8 cellular contexts compared by ENCODE assay signal in the genomic region with DNA sequence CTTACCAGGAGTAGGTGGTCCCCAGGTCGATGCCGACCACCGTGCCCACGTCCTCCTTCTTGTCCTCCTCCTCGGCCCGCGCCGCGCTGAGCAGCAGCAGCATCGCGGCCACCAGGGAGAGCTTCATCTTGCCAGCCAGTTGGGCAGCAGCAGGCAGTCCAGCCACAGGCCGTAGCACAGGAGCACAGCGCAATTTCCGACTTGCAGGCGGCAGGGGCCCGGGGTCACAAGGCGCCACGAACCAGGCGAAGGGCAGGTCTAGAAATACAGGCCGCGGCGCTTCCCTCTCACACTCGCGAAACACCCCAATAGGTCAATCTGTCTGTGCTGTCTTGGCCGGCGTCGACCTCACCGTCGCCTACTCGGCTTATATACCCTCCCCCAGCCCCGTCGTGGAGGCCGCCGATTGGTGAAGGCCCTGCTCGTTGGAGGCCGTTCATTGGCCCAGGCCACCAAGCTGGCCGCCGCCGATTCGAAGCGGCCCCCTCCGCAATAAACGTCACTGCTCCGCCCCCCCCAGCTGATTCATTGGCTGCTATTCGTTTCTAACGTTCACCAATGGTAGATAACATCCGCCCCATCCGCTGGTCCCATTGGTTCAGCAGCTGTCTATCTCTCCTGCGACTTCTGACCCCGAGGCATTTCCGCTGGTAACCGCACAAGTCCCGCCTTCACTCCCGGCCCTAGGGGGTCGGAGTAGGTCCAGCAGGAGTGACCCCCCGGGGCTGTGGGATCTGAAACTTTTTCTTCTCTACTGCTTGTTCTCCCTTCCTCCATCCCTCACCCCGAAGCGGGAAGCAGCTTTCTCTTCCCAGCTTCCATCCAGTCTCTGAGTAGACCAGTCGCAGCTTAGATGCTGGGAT. TPM values are rescaled to one million over a fixed set of nuclear protein-coding genes. Genes with fewer than 3 reads are reported as not detected.
DNase-seq lines count a peak whose midpoint lies in the region; ATAC-seq, FAIRE-seq and TF ChIP-seq lines count a peak whose summit lies in the region.

TSS of gene HSPA5 (minus strand) at position 344 of the 863 bp plus-strand sequence. CDS start at position 127, 217 bp downstream.

- DNase-seq in Caco-2 (peak; percentile 99 to 100), HTR-8/SVneo (ENCODE audit: insufficient read length, low spot score) (peak; percentile 94), NOMO-1 treated with dmso at 0.1 percent for 144 hours (lab: John Stamatoyannopoulos, UW; ENCODE audit: unreplicated experiment) (peak; percentile 96), H1 (ENCODE audit: low read depth in 1 of 2, low spot score in 2 of 2) (peak; percentile 99), memory B cell (ENCODE audit: low spot score in 2 of 2) (peak; percentile 96 to 98)
- peak; percentile 98 to 99 (median 99) for DNase-seq in activated CD8-positive, alpha-beta memory T cell treated with anti-CD3 and anti-CD28 coated beads for 48 hours (ENCODE audit: low read depth in 2 of 3, low spot score in 2 of 3)
- DNase-seq in stimulated activated CD8-positive, alpha-beta memory T cell treated with anti-CD3 and anti-CD28 coated beads, Interleukin-12 subunit alpha, Interleukin-12 subunit beta, amount 100 ng/mL, for 24 hours (ENCODE audit: extremely low read depth), result peak; percentile 97

- TSS peak; percentile 57 for BruUV-seq in Caco-2 (replicated peaks; lab: Mats Ljungman, UMichigan)

- POLR2A ChIA-PET in Caco-2 (lab: Charles Lee) (interaction anchor here (0.6 to 1.7 kb wide), 30 partner anchors 9 to 537 kb away, joined by 3 to 22 read pairs (median 4); partner anchors contain the start of genes GAPVD1, GOLGA1, RABEPK and SCAI), H1 (lab: Charles Lee; ENCODE audit: partially characterized antibody) (interaction anchor here (0.6 to 3.8 kb wide), 42 partner anchors 10 to 401 kb away, joined by 3 to 24 read pairs (median 6); partner anchors contain the start of genes ARPC5L, GAPVD1, RABEPK and RPL35)

- 1% methylated on average over 55 of the region's 59 CpGs; no CpG with 5 or more reads in 1 of the 2 experiments for WGBS in H1 (ENCODE audit: extremely low coverage in 1 of 2, insufficient coverage in 1 of 2, insufficient read length in 1 of 2, insufficient replicate concordance in 2 of 2, low coverage in 1 of 2, low lambda C conversion rate in 2 of 2, missing lambda C conversion rate in 1 of 2), 2 experiments

- TF ChIP-seq RAD21 in H1 (IDR thresholded peaks at IDR 0.05 in 1 of 2, conservative IDR thresholded peaks at IDR 0.05 in 1 of 2; ENCODE audit: low read depth in 2 of 2, low read length in 2 of 2), result peak in 1 of 2 experiments; percentile 2; a peak in 1 of 4 replicates

- peak within 1 kb of the TSS; percentile 42 for H3K18ac ChIP-seq in H1 (ENCODE audit: extremely low read depth, low read length)

- H3K4me3 Mint-ChIP-seq in Caco-2 (ENCODE audit: unreplicated experiment), result peak within 1 kb of the TSS; percentile 93
- H3K4me3 Mint-ChIP-seq in memory B cell, result peak within 1 kb of the TSS; percentile 99

- H3K14ac ChIP-seq in H1 (ENCODE audit: insufficient read length), result peak within 1 kb of the TSS; percentile 98

- H2BK20ac ChIP-seq in H1 (ENCODE audit: low read length), result no peak within 1 kb of the TSS

- H3K4me3 ChIP-seq in Caco-2 (ENCODE audit: low read depth, low read length) (peak within 1 kb of the TSS; percentile 95), H1 (ENCODE audit: extremely low read depth in 1 of 4, insufficient read depth in 2 of 4, low read depth in 3 of 4, low read length in 4 of 4) (peak within 1 kb of the TSS; percentile 75 to 100 (median 93))

- peaks cover 7 to 33% of the 10 kb centered on the region in 2 experiments for H3K79me2 ChIP-seq in H1 (ENCODE audit: control insufficient read depth in 1 of 2, insufficient read depth in 2 of 2, low read length in 2 of 2)

- H3K56ac ChIP-seq in H1 (replicated peaks; ENCODE audit: insufficient read length, low read depth, low read length), result peak within 1 kb of the TSS; percentile 99

- H3K36me3 Mint-ChIP-seq in Caco-2 (ENCODE audit: insufficient read depth, unreplicated experiment) (peaks cover 63% of the 10 kb centered on the region), memory B cell (peaks cover 15% of the 10 kb centered on the region)

- H3K23me2 ChIP-seq in H1 (ENCODE audit: low read depth, low read length), result peaks cover 9% of the 10 kb centered on the region; the same call in 1 of the 2 replicates

- H3K4ac ChIP-seq in H1 (replicated peaks; ENCODE audit: insufficient read length, low read depth, low read length), result peak within 1 kb of the TSS; percentile 100

- peak; percentile 88 for ATAC-seq in GM21367 (IDR thresholded peaks at IDR 0.05; ENCODE audit: unreplicated experiment)
- ATAC-seq in memory B cell (ENCODE audit: low read depth), result peak; percentile 87

- peak within 1 kb of the TSS; percentile 86 to 89 for H3K4me2 ChIP-seq in H1 (ENCODE audit: insufficient read depth in 1 of 2, low read depth in 2 of 2, low read length in 2 of 2)

- peak within 1 kb of the TSS; percentile 82 for H2BK12ac ChIP-seq in H1 (ENCODE audit: low read depth, low read length)

- H3K9ac ChIP-seq in H1 (replicated peaks in 1 of 4; ENCODE audit: extremely low read depth in 1 of 4, low read depth in 3 of 4, low read length in 3 of 4), result peak within 1 kb of the TSS; percentile 96 to 99 (median 97)

- H4K20me1 ChIP-seq in H1 (replicated peaks in 1 of 2; ENCODE audit: control insufficient read depth in 1 of 2, insufficient read depth in 2 of 2, low read length in 2 of 2), result peaks cover 0 to 17% of the 10 kb centered on the region in 2 experiments

- peak within 1 kb of the TSS; percentile 99 for H4K8ac ChIP-seq in H1 (ENCODE audit: extremely low read depth, insufficient read depth, low read length)

- H2BK15ac ChIP-seq in H1 (ENCODE audit: low read length), result no peak within 1 kb of the TSS

- H3K27me3 Mint-ChIP-seq in Caco-2 (ENCODE audit: insufficient read depth, unreplicated experiment) (no peaks in the 10 kb centered on the region), memory B cell (no peaks in the 10 kb centered on the region)

- CTCF ChIA-PET in Caco-2 (lab: Charles Lee) (interaction anchor here (0.5 to 2.2 kb wide), 8 partner anchors 15 to 388 kb away, joined by 3 to 10 read pairs (median 4); partner anchors contain the start of genes GAPVD1, RABEPK and WDR38), H1 (lab: Charles Lee; ENCODE audit: partially characterized antibody) (interaction anchor here (1.2 to 2.0 kb wide), 3 partner anchors 15 to 134 kb away, joined by 5 to 8 read pairs (median 6); no protein-coding TSS in a partner anchor)

- H2AFZ ChIP-seq in H1 (ENCODE audit: low read length), result peak within 1 kb of the TSS; percentile 60

- TF ChIP-seq POLR2A in H1 (IDR thresholded peaks at IDR 0.05; ENCODE audit: control extremely low read depth in 1 of 2, low read depth in 2 of 2, low read length in 2 of 2), result peak; percentile 99

- H3K9me3 ChIP-seq in Caco-2 (no peaks in the 10 kb centered on the region), H1 (ENCODE audit: insufficient read depth in 2 of 2, low read depth in 1 of 2, low read length in 1 of 2) (no peaks in the 10 kb centered on the region)

- TF ChIP-seq EP300 in H1 (IDR thresholded peaks at IDR 0.05; ENCODE audit: borderline replicate concordance in 1 of 2, low read depth in 2 of 2, low read length in 2 of 2), result no peak

- H3K4me1 Mint-ChIP-seq in Caco-2 (ENCODE audit: low read depth, unreplicated experiment), result peaks cover 28% of the 10 kb centered on the region
- H3K4me1 Mint-ChIP-seq in memory B cell, result peaks cover 24% of the 10 kb centered on the region

- peak within 1 kb of the TSS; percentile 99 for H4K91ac ChIP-seq in H1 (replicated peaks; ENCODE audit: insufficient read length, low read length)

- peak within 1 kb of the TSS; percentile 90 for H3K27ac Mint-ChIP-seq in Caco-2 (ENCODE audit: unreplicated experiment)
- H3K27ac Mint-ChIP-seq in memory B cell, result peak within 1 kb of the TSS; percentile 99

- peak within 1 kb of the TSS; percentile 96 for H2BK120ac ChIP-seq in H1 (replicated peaks; ENCODE audit: low read depth, low read length)

- H3K9me3 Mint-ChIP-seq in Caco-2 (ENCODE audit: unreplicated experiment), result no peaks in the 10 kb centered on the region
- H3K9me3 Mint-ChIP-seq in memory B cell, result no peaks in the 10 kb centered on the region

- intact Hi-C loops in Caco-2 (cut with micrococcal nuclease; ENCODE audit: unreplicated experiment), result loop anchor here (1.0 to 10.0 kb wide), 4 partner anchors 20 to 376 kb away; partner anchors contain the start of genes ARPC5L, GAPVD1, RABEPK and RPL35

- 0 out of 2 replicates have a peak, but pooled peaks cover 3% of the 10 kb centered on the region for H3K79me1 ChIP-seq in H1 (ENCODE audit: low read depth, low read length)

- H2AK5ac ChIP-seq in H1 (ENCODE audit: low read depth, low read length), result peak within 1 kb of the TSS; percentile 94; the same call in 1 of the 2 replicates

- H4K5ac ChIP-seq in H1 (ENCODE audit: insufficient read length, low read depth, low read length), result peak within 1 kb of the TSS; percentile 98

- H3K27me3 ChIP-seq in Caco-2 (replicated peaks; ENCODE audit: control insufficient read depth, insufficient read depth, low read length) (no peaks in the 10 kb centered on the region), H1 (replicated peaks in 1 of 4; ENCODE audit: control insufficient read depth in 3 of 4, extremely low read depth in 1 of 4, insufficient read depth in 3 of 4, low read length in 3 of 4) (peaks cover 0 to 2% (median 0%) of the 10 kb centered on the region in 4 experiments; a peak in 1 of 7 replicates)

- TF ChIP-seq CTCF in Caco-2 (IDR thresholded peaks at IDR 0.05; ENCODE audit: insufficient read depth in 1 of 2, low read depth in 1 of 2, low read length in 1 of 2, severe bottlenecking in 1 of 2, unreplicated experiment in 1 of 2), result no peak
- peak in 2 of 3 experiments; percentile 7 to 11; a peak in 2 of 4 replicates for TF ChIP-seq CTCF in H1 (IDR thresholded peaks at IDR 0.05; ENCODE audit: control extremely low read depth in 1 of 3, insufficient read depth in 1 of 3, low read depth in 1 of 3, low read length in 3 of 3)

- peak within 1 kb of the TSS; percentile 91 for H3K27ac ChIP-seq in H1 (ENCODE audit: low read depth, low read length)

- H3K4me1 ChIP-seq in Caco-2, result peaks cover 25% of the 10 kb centered on the region
- H3K4me1 ChIP-seq in H1 (replicated peaks in 1 of 4; ENCODE audit: control insufficient read depth in 3 of 4, insufficient read depth in 4 of 4, low read length in 3 of 4), result peaks cover 0 to 6% (median under 1%) of the 10 kb centered on the region in 4 experiments; a peak in 1 of 7 replicates

- peak within 1 kb of the TSS; percentile 96 for H2BK5ac ChIP-seq in H1 (ENCODE audit: low read depth, low read length)

- H3K23ac ChIP-seq in H1 (ENCODE audit: insufficient read length), result no peak within 1 kb of the TSS

- no peak for FAIRE-seq in HTR-8/SVneo (lab: Jason Lieb, UNC)
- no peak for FAIRE-seq in H1 (lab: Jason Lieb, UNC)

- no peaks in the 10 kb centered on the region; the same call in 1 of the 2 replicates for H3K36me3 ChIP-seq in Caco-2 (ENCODE audit: control insufficient read depth, insufficient read depth, low read length)
- H3K36me3 ChIP-seq in H1 (ENCODE audit: control insufficient read depth in 2 of 4, insufficient read depth in 4 of 4, low read length in 3 of 4), result peaks cover 22 to 40% (median 30%) of the 10 kb centered on the region in 4 experiments

RNA-seq across cellular contexts. Expression of gene HSPA5, which starts in this region (rescaled TPM):
- total RNA-seq in Caco-2 (2022), result 287 and 288 TPM in 2 replicates
- total RNA-seq in H1 (2021; fragmentation: NEBNext Ultra II Directional; extraction: Animal tissue kit (Norgen Biotek cat#: 25700)), result 352 and 354 TPM in 2 replicates
- polyA plus RNA-seq in H1 (2011; rRNA removed), result 78.0 and 91.3 TPM in 2 replicates
- 128 TPM for polyA plus RNA-seq in H1 (2011; cell fraction: cytosol; rRNA removed)
- 96.8 TPM for polyA plus RNA-seq in H1 (2011; cell fraction: nucleus; rRNA removed)
- polyA plus RNA-seq in H1 (2012, experiment 1 of 2), result 251 to 360 TPM (median 281 TPM) in 4 replicates
- polyA plus RNA-seq in H1 (2012, experiment 2 of 2), result 57.3 TPM
- polyA plus RNA-seq in H1 (2013, experiment 1 of 2), result 516 TPM
- 503 TPM for polyA plus RNA-seq in H1 (2013, experiment 2 of 2)
- 106 and 124 TPM in 2 replicates for polyA minus RNA-seq in H1 (2011; rRNA and poly(A)+ RNA removed)
- 124 TPM for polyA minus RNA-seq in H1 (2011; cell fraction: cytosol; rRNA and poly(A)+ RNA removed)
- polyA minus RNA-seq in H1 (2011; cell fraction: nucleus; rRNA and poly(A)+ RNA removed), result 63.5 TPM

Comparison
In these comparisons a context has a peak if more than half of its experiments do, and no peak if none do; other contexts are left out.
1. Peak in every context shown above with its lines: DNase-seq, ATAC-seq, H3K4me3 ChIP-seq and H3K27ac ChIP-seq.
2. CTCF ChIP-seq: peak in H1 (2 of 3); none in Caco-2 (0 of 2).